ENCODE assay signal across 7 cellular contexts in genomic region chr3:189734061-189734460, GRCh38.
"Had no signal": no experiment of that assay in that cellular context is flagged by ENCODE, and none has a peak within 500 bp of the region (broad histone marks: within the 10 kb centered on the region; RNA-seq: fewer than 3 reads in every experiment).

No MANE protein-coding gene starts in this region.

- H3K4me3 ChIP-seq: K562 had no signal

- DNase-seq: IMR-90, KBM-7, KG1 had no signal

- H3K27ac ChIP-seq: HL-60 had no signal

- ATAC-seq: HepG2, K562 had no signal

- H3K27ac Mint-ChIP-seq: IgD-negative memory B cell had no signal

- H3K36me3 Mint-ChIP-seq: IgD-negative memory B cell had no signal

- H3K4me3 Mint-ChIP-seq: IgD-negative memory B cell had no signal
